Comparison of ENCODE assay signal across 18 cellular contexts in genomic region chr12:58732894-58733293, GRCh38.
DNase-seq lines count a peak whose midpoint lies in the region; ATAC-seq, FAIRE-seq and TF ChIP-seq lines count a peak whose summit lies in the region.
"Had no signal": no experiment of that assay in that cellular context is flagged by ENCODE, and none has a peak within 500 bp of the region (broad histone marks: within the 10 kb centered on the region; RNA-seq: fewer than 3 reads in every experiment).

No MANE protein-coding gene starts in this region.

- no peak for ATAC-seq in A549
- no peak for ATAC-seq in HG03342 (IDR thresholded peaks at IDR 0.05; ENCODE audit: unreplicated experiment)
- ATAC-seq: CD8-positive, alpha-beta T cell had no signal

- H3K18ac ChIP-seq in mesenchymal stem cell (ENCODE audit: low read depth in 1 of 2, low read length in 2 of 2): no peak overlapping the region

- no peak overlapping the region for H2BK12ac ChIP-seq in mesenchymal stem cell (ENCODE audit: low read length in 2 of 2)

- no peak overlapping the region for H2AFZ ChIP-seq in mesenchymal stem cell (ENCODE audit: low read depth, low read length)

- H2BK5ac ChIP-seq in mesenchymal stem cell (ENCODE audit: low read depth, low read length, poor library complexity, severe bottlenecking): no peak overlapping the region

- H3K79me1 ChIP-seq in mesenchymal stem cell (replicated peaks; ENCODE audit: low read length, poor library complexity, severe bottlenecking): no peaks in the 10 kb centered on the region

- TF ChIP-seq POLR2A in A549 (IDR thresholded peaks at IDR 0.05; ENCODE audit: low read length): no peak

- no peaks in the 10 kb centered on the region for H3K36me3 ChIP-seq in mesenchymal stem cell (ENCODE audit: control insufficient read depth in 1 of 2, insufficient read depth in 2 of 2, low read depth in 1 of 2, low read length in 2 of 2)
- H3K36me3 ChIP-seq: BLaER1 treated with 17β-estradiol and CSF1 and Interleukin-3, amounts not matched to agents 10 nM and 100 nM had no signal

- H3K27ac ChIP-seq in A549: no peak overlapping the region
- H3K27ac ChIP-seq in mesenchymal stem cell (ENCODE audit: low read length, poor library complexity, severe bottlenecking): no peak overlapping the region
- H3K27ac ChIP-seq in coronary artery: no peak overlapping the region
- H3K27ac ChIP-seq: BLaER1 treated with 17β-estradiol and CSF1 and Interleukin-3, amounts not matched to agents 10 nM and 100 nM; HL-60 had no signal

- H3K4ac ChIP-seq in mesenchymal stem cell (ENCODE audit: low read depth in 1 of 2, low read length in 2 of 2): no peak overlapping the region

- H2BK15ac ChIP-seq in mesenchymal stem cell (ENCODE audit: low read depth, poor library complexity, severe bottlenecking): no peak overlapping the region

- no peak overlapping the region; the same call in 2 of the 3 replicates for H3K4me2 ChIP-seq in A549
- no peak overlapping the region for H3K4me2 ChIP-seq in mesenchymal stem cell (ENCODE audit: low read length, poor library complexity, severe bottlenecking)
- H3K4me2 ChIP-seq: BLaER1 treated with 17β-estradiol and CSF1 and Interleukin-3, amounts not matched to agents 10 nM and 100 nM had no signal

- no peak for TF ChIP-seq RAD21 in A549 (conservative IDR thresholded peaks at IDR 0.05 in 1 of 2, IDR thresholded peaks at IDR 0.05 in 1 of 2)

- H3K9me3 ChIP-seq in A549 (no peaks in the 10 kb centered on the region), mesenchymal stem cell (ENCODE audit: control insufficient read depth, low read length) (no peaks in the 10 kb centered on the region)
- H3K9me3 ChIP-seq: BLaER1 treated with 17β-estradiol and CSF1 and Interleukin-3, amounts not matched to agents 10 nM and 100 nM had no signal

- no peak overlapping the region for H3K23ac ChIP-seq in mesenchymal stem cell (ENCODE audit: low read length in 2 of 2)

- no peaks in the 10 kb centered on the region for H3K27me3 ChIP-seq in mesenchymal stem cell (ENCODE audit: control insufficient read depth in 1 of 2, insufficient read depth in 1 of 2, low read length in 2 of 2)
- H3K27me3 ChIP-seq: BLaER1 treated with 17β-estradiol and CSF1 and Interleukin-3, amounts not matched to agents 10 nM and 100 nM had no signal

- no peak overlapping the region for H2AK5ac ChIP-seq in mesenchymal stem cell (ENCODE audit: low read length, severe bottlenecking)

- DNase-seq in A549 (ENCODE audit: low read depth in 1 of 2, low spot score in 1 of 2): no peak
- DNase-seq in NCI-H226: peak; percentile 74
- peak; percentile 53 for DNase-seq in choroid plexus epithelial cell (ENCODE audit: low read depth)
- peak; percentile 72 for DNase-seq in iris pigment epithelial cell (ENCODE audit: low read depth)
- DNase-seq in mesenchymal stem cell: no peak
- DNase-seq in coronary artery (ENCODE audit: low spot score): no peak
- no peak for DNase-seq in stimulated activated CD4-positive, alpha-beta T cell treated with anti-CD3 and anti-CD28 coated beads, Interleukin-2, amount 100 ng/mL, for 48 hours
- DNase-seq: 8988T; Calu3; CD8-positive, alpha-beta T cell; DMS79 treated with DMSO at 0.1 percent for 48 hours; GF-D8; H9 had no signal

- POLR2A ChIA-PET in A549 (lab: Yijun Ruan, JAX): no interaction called here

- CTCF ChIA-PET in A549 (lab: Yijun Ruan, JAX): no interaction called here

- no peak overlapping the region for H2BK120ac ChIP-seq in mesenchymal stem cell (ENCODE audit: low read depth, low read length)

- H3K9ac ChIP-seq in mesenchymal stem cell (ENCODE audit: low read length): no peak overlapping the region
- H3K9ac ChIP-seq: BLaER1 treated with 17β-estradiol and CSF1 and Interleukin-3, amounts not matched to agents 10 nM and 100 nM had no signal

- peaks cover 10% of the 10 kb centered on the region for H3K4me1 ChIP-seq in A549
- H3K4me1 ChIP-seq in mesenchymal stem cell (ENCODE audit: control insufficient read depth, insufficient read depth, low read depth, low read length): no peaks in the 10 kb centered on the region

- H4K91ac ChIP-seq in mesenchymal stem cell (ENCODE audit: low read length): no peak overlapping the region

- no peak for TF ChIP-seq EP300 in A549 (IDR thresholded peaks at IDR 0.05)

- WGBS in A549 (ENCODE audit: missing lambda C conversion rate): 41% methylated on average over 3 of the region's 3 CpGs
- no CpG with 5 or more reads among the region's 3 CpGs for WGBS in mesenchymal stem cell

- H4K8ac ChIP-seq in mesenchymal stem cell (ENCODE audit: low read length): no peak overlapping the region

- no peak overlapping the region for H3K14ac ChIP-seq in mesenchymal stem cell (ENCODE audit: low read length in 2 of 2)

- peak; percentile 13 for FAIRE-seq in A549 (lab: Jason Lieb, UNC)
- FAIRE-seq: GM19239, H1 had no signal

- H3K4me3 ChIP-seq in A549: no peak overlapping the region
- H3K4me3 ChIP-seq in choroid plexus epithelial cell (ENCODE audit: low read depth, low read length): no peak overlapping the region
- H3K4me3 ChIP-seq in mesenchymal stem cell (ENCODE audit: insufficient read depth in 1 of 2, low read depth in 1 of 2, low read length in 2 of 2): no peak overlapping the region
- H3K4me3 ChIP-seq in coronary artery: no peak overlapping the region
- H3K4me3 ChIP-seq: BLaER1 treated with 17β-estradiol and CSF1 and Interleukin-3, amounts not matched to agents 10 nM and 100 nM had no signal

- TF ChIP-seq CTCF in A549 (IDR thresholded peaks at IDR 0.05) (no peak), choroid plexus epithelial cell (conservative IDR thresholded peaks at IDR 0.05; ENCODE audit: low read depth, low read length) (no peak), coronary artery (IDR thresholded peaks at IDR 0.05) (no peak)

TF ChIP-seq in A549, 52 proteins besides CTCF, POLR2A, EP300 and RAD21:
- TF ChIP-seq ZFP36 (IDR thresholded peaks at IDR 0.05; ENCODE audit: borderline replicate concordance, partially characterized antibody): no peak
- no peak for TF ChIP-seq USF2 (IDR thresholded peaks at IDR 0.05)
- no peak for TF ChIP-seq TFCP2L1 (CRISPR knock-in tag; IDR thresholded peaks at IDR 0.05)
- TF ChIP-seq CBX8 (IDR thresholded peaks at IDR 0.05): no peak
- TF ChIP-seq NPAS2 (CRISPR knock-in tag; IDR thresholded peaks at IDR 0.05; ENCODE audit: borderline replicate concordance): no peak
- no peak for TF ChIP-seq MAFK (IDR thresholded peaks at IDR 0.05; ENCODE audit: partially characterized antibody)
- no peak for TF ChIP-seq HES2 (IDR thresholded peaks at IDR 0.05)
- TF ChIP-seq BCL3 (IDR thresholded peaks at IDR 0.05): no peak
- no peak for TF ChIP-seq ZC3H11A (IDR thresholded peaks at IDR 0.05)
- no peak for TF ChIP-seq SREBF2 (IDR thresholded peaks at IDR 0.05)
- TF ChIP-seq CHD2 (IDR thresholded peaks at IDR 0.05; ENCODE audit: low read length, partially characterized antibody): no peak

Comparison
In these comparisons a context has a peak if more than half of its experiments do, and no peak if none do; other contexts are left out.
1. DNase-seq: peak in NCI-H226 (single experiment), choroid plexus epithelial cell (single experiment) and iris pigment epithelial cell (single experiment); none in A549 (0 of 2), mesenchymal stem cell (single experiment), coronary artery (single experiment) and stimulated activated CD4-positive, alpha-beta T cell treated with anti-CD3 and anti-CD28 coated beads, Interleukin-2, amount 100 ng/mL, for 48 hours (0 of 2).